ENCODE assay signal across 21 cellular contexts in the genomic region with DNA sequence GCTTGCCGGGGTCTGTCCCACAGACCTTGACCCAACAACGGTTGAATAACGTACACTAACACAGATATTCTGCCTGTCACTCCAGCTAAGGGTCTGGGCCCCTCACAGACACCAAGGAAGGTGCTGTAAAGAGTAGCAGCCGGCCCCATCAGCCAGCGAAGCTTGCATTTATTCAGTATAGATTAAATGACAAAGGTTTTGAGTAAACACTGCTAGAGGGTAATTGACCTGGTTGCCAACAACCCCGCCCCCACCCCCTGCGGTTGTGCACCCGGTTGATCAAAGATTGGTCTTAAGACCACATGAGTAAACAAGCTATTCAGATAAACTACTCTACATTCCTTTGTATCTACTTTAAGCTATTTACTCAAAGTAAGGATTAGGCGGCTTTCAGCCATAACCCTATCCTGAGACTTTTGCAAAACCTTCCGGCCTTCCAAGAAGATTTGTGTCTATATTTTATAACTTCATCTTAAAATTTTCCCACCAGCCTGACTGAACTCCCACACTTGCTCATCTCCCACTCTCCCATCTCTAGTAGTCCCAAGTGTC.
"Had no signal": no experiment of that assay in that cellular context is flagged by ENCODE, and none has a peak within 500 bp of the region (broad histone marks: within the 10 kb centered on the region; RNA-seq: fewer than 3 reads in every experiment).

No MANE protein-coding gene starts in this region.

- H3K27ac Mint-ChIP-seq: activated CD4-positive, alpha-beta memory T cell treated with anti-CD3 and anti-CD28 coated beads for 36 hours; activated CD8-positive, alpha-beta memory T cell treated with anti-CD3 and anti-CD28 coated beads, Interleukin-2, amount 10 ng/mL, durations not matched to agents 7 days and 5 days; activated naive CD4-positive, alpha-beta T cell treated with anti-CD3 and anti-CD28 coated beads, Interleukin-2, amount 50 U/mL, for 72 hours; naive B cell; stimulated activated naive B cell treated with anti-CD40 and anti-IgM and Interleukin-4, amounts not matched to agents 10 μg/mL and 1 μg/mL and 100 μg/mL, for 72 hours had no signal

- H3K4me3 Mint-ChIP-seq: activated CD4-positive, alpha-beta memory T cell treated with anti-CD3 and anti-CD28 coated beads for 36 hours; activated CD8-positive, alpha-beta memory T cell treated with anti-CD3 and anti-CD28 coated beads, Interleukin-2, amount 10 ng/mL, durations not matched to agents 7 days and 5 days; naive B cell; stimulated activated naive B cell treated with anti-CD40 and anti-IgM and Interleukin-4, amounts not matched to agents 10 μg/mL and 1 μg/mL and 100 μg/mL, for 72 hours had no signal

- H3K27ac ChIP-seq: body of pancreas, coronary artery, esophagus squamous epithelium, heart left ventricle, left lung, tibial artery, VCaP had no signal

- DNase-seq: activated CD4-positive, alpha-beta memory T cell treated with anti-CD3 and anti-CD28 coated beads for 36 hours; activated CD8-positive, alpha-beta memory T cell treated with anti-CD3 and anti-CD28 coated beads, Interleukin-2, amount 10 ng/mL, durations not matched to agents 7 days and 5 days; activated effector memory CD4-positive, alpha-beta T cell treated with anti-CD3 and anti-CD28 coated beads, Interleukin-2, amount 50 U/mL, for 16 hours; activated T-cell treated with anti-CD3 and anti-CD28 coated beads, Interleukin-2, amount 50 U/mL, for 1 hour; amygdala; body of pancreas; central memory CD4-positive, alpha-beta T cell; esophagus squamous epithelium; foreskin melanocyte; heart left ventricle; kidney; left lung; mammary epithelial cell; naive B cell; stimulated activated CD4-positive, alpha-beta T cell treated with anti-CD3 and anti-CD28 coated beads, Interleukin-15, amount 100 ng/mL, for 24 hours; stimulated activated CD4-positive, alpha-beta T cell treated with anti-CD3 and anti-CD28 coated beads, Interleukin-4, amount 100 ng/mL, for 1 hour; stimulated activated naive B cell treated with anti-CD40 and anti-IgM and Interleukin-4, amounts not matched to agents 10 μg/mL and 1 μg/mL and 100 μg/mL, for 72 hours; tibial artery had no signal

- H3K36me3 Mint-ChIP-seq: activated CD4-positive, alpha-beta memory T cell treated with anti-CD3 and anti-CD28 coated beads for 36 hours; activated CD8-positive, alpha-beta memory T cell treated with anti-CD3 and anti-CD28 coated beads, Interleukin-2, amount 10 ng/mL, durations not matched to agents 7 days and 5 days; naive B cell; stimulated activated naive B cell treated with anti-CD40 and anti-IgM and Interleukin-4, amounts not matched to agents 10 μg/mL and 1 μg/mL and 100 μg/mL, for 72 hours had no signal

- ATAC-seq: activated CD8-positive, alpha-beta memory T cell treated with anti-CD3 and anti-CD28 coated beads, Interleukin-2, amount 10 ng/mL, durations not matched to agents 7 days and 5 days; activated naive CD4-positive, alpha-beta T cell treated with anti-CD3 and anti-CD28 coated beads, Interleukin-2, amount 50 U/mL, for 72 hours; body of pancreas; heart left ventricle; left lung; stimulated activated naive B cell treated with anti-CD40 and anti-IgM and Interleukin-4, amounts not matched to agents 10 μg/mL and 1 μg/mL and 100 μg/mL, for 72 hours had no signal

- H3K4me3 ChIP-seq: body of pancreas, coronary artery, esophagus squamous epithelium, heart left ventricle, left lung, tibial artery had no signal

- H3K9me3 Mint-ChIP-seq: activated naive CD4-positive, alpha-beta T cell treated with anti-CD3 and anti-CD28 coated beads, Interleukin-2, amount 50 U/mL, for 72 hours; naive B cell; stimulated activated naive B cell treated with anti-CD40 and anti-IgM and Interleukin-4, amounts not matched to agents 10 μg/mL and 1 μg/mL and 100 μg/mL, for 72 hours had no signal

- H3K27me3 Mint-ChIP-seq: activated CD4-positive, alpha-beta memory T cell treated with anti-CD3 and anti-CD28 coated beads for 36 hours; activated CD8-positive, alpha-beta memory T cell treated with anti-CD3 and anti-CD28 coated beads, Interleukin-2, amount 10 ng/mL, durations not matched to agents 7 days and 5 days; naive B cell; stimulated activated naive B cell treated with anti-CD40 and anti-IgM and Interleukin-4, amounts not matched to agents 10 μg/mL and 1 μg/mL and 100 μg/mL, for 72 hours had no signal

- H3K27me3 ChIP-seq: body of pancreas, esophagus squamous epithelium, heart left ventricle, left lung, tibial artery had no signal

- H3K9me3 ChIP-seq: body of pancreas, esophagus squamous epithelium, heart left ventricle, left lung, tibial artery had no signal

- H3K36me3 ChIP-seq: esophagus squamous epithelium, left lung, tibial artery had no signal

- H3K4me1 ChIP-seq: body of pancreas had no signal
